In the genomic region with DNA sequence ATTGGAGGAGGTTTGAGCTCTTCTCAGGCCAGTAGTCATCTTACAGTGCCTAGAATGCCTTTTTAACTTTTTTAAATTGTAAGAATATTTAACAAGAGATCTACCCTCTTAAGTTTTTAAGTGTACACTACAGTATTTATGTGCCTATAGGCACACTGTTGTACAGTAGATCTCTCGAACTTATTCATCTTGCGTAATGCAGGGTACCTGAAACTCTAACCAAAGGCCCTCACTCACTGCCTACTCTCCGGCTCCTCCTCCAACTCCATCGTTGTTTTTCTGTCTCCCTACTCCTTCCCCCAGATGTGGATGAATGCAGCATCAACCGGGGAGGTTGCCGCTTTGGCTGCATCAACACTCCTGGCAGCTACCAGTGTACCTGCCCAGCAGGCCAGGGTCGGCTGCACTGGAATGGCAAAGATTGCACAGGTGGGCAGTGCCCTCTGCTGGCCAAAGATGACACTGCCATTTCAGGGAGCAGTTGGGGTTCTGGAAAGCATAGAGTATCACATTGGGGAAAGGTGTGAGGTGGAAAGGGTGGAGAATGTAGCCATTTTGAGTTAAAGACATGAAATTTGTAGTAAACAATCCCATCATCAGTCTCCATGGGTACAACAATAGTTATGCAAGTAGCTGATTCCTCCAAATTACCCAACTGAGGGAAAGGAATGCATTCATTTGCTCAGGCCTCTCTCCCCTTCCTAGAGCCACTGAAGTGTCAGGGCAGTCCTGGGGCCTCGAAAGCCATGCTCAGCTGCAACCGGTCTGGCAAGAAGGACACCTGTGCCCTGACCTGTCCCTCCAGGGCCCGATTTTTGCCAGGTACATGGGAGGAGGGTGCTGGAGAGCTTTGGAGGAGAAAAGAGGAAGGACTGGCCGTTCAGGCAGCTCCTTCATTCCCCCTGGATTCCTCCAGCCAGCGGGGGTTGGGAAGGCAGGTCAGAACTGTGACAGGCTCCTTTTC, we compare ENCODE assay signal across 8 cellular contexts.
DNase-seq lines count a peak whose midpoint lies in the region; ATAC-seq and TF ChIP-seq lines count a peak whose summit lies in the region.

No MANE protein-coding gene starts in this region.

- peak; percentile 96 for TF ChIP-seq CTCF in AG09309 (IDR thresholded peaks at IDR 0.05; ENCODE audit: control insufficient read depth, insufficient read depth, low read depth, low read length, missing control alignments)

- DNase-seq in AG09309 (ENCODE audit: low read depth) (no peak), GM19240 (ENCODE audit: insufficient read length, low spot score) (peak; percentile 77), NCI-H2171 (lab: John Stamatoyannopoulos, UW) (peak; percentile 46), left kidney (ENCODE audit: low read depth, low spot score) (peak; percentile 91)
- DNase-seq in activated CD4-positive, CD25-positive, alpha-beta regulatory T cell treated with anti-CD3 and anti-CD28 coated beads, Interleukin-2, amount 50 U/mL, for 72 hours, result peak; percentile 82
- DNase-seq in central memory CD4-positive, alpha-beta T cell, result peak; percentile 47
- DNase-seq in stimulated activated CD4-positive, alpha-beta T cell treated with anti-CD3 and anti-CD28 coated beads, Interleukin-4, amount 100 ng/mL, for 24 hours, result peak; percentile 77

- no peak overlapping the region for H3K4me3 ChIP-seq in AG09309 (ENCODE audit: control insufficient read depth, low read depth, low read length)

- ATAC-seq in HG03571 (IDR thresholded peaks at IDR 0.05; ENCODE audit: unreplicated experiment), result no peak
